8 cellular contexts compared by ENCODE assay signal in the genomic region with DNA sequence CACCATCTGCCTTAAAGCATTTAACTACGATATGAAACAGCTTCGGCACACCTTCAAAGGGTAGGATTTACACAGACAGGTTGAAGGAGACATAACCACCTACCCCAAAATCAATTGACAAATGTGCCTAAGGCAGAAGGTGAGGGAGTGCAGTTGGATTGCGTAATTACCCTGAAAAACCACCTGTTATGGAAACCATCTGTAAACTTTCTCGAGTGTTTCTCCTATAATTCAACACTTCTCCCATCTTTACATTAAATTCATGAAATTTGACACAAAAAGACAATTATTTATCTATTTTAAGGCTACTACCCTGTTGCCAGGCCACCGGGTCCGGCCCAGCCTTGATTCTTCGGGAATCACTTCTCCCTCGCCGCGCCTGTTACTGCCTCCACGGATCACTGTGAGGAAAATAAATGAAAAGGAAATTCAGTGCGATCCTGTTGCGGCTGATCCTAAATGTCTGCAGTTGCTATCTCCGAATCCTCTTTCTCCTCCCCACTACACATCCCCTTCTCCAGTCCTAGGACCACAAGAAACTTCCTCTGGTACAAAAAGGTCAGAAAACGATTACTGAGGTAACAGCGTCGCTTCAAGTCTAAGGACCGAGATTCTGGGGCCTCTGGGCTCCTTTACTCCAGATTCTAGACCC. TPM values are rescaled to one million over a fixed set of nuclear protein-coding genes. Genes with fewer than 3 reads are reported as not detected.
DNase-seq lines count a peak whose midpoint lies in the region; ATAC-seq and TF ChIP-seq lines count a peak whose summit lies in the region.

No MANE protein-coding gene starts in this region.

- intact Hi-C loops in sciatic nerve (cut with DNase I) = no loop called here

- peaks cover 50% of the 10 kb centered on the region for H3K79me2 ChIP-seq in DND-41 (ENCODE audit: insufficient read depth, low read length)

- H3K27me3 ChIP-seq in DND-41 (ENCODE audit: insufficient read depth, low read length, poor library complexity) (no peaks in the 10 kb centered on the region), HUES64 (ENCODE audit: insufficient read depth, low read length) (peaks cover 13% of the 10 kb centered on the region; the same call in 1 of the 2 replicates), right atrium auricular region (no peaks in the 10 kb centered on the region)

- no peaks in the 10 kb centered on the region for H3K9me3 Mint-ChIP-seq in activated T-helper 17 cell treated with anti-CD3 and anti-CD28 coated beads, Interleukin-2, amount 50 U/mL, for 72 hours

- H4K20me1 ChIP-seq in DND-41 (ENCODE audit: insufficient read depth, low read length) = peaks cover 2% of the 10 kb centered on the region; the same call in 1 of the 2 replicates

- H3K4me1 Mint-ChIP-seq in activated T-helper 17 cell treated with anti-CD3 and anti-CD28 coated beads, Interleukin-2, amount 50 U/mL, for 72 hours = peaks cover 12% of the 10 kb centered on the region

- H3K9ac ChIP-seq in DND-41 (ENCODE audit: low read depth, low read length) (peak overlapping the region; percentile 80), HUES64 (ENCODE audit: low read depth, low read length) (peak overlapping the region; percentile 83)

- peak overlapping the region; percentile 69 to 85 for H3K4me3 ChIP-seq in DND-41 (ENCODE audit: low read depth in 1 of 2, low read length in 2 of 2)
- peak overlapping the region; percentile 73 for H3K4me3 ChIP-seq in HUES64 (ENCODE audit: low read length)
- peak overlapping the region; percentile 70 to 86 for H3K4me3 ChIP-seq in right atrium auricular region

- DNase-seq in DND-41 (no peak), right atrium auricular region (ENCODE audit: low spot score) (no peak), sciatic nerve (ENCODE audit: low spot score) (no peak), SW 1271 (lab: John Stamatoyannopoulos, UW) (no peak), midbrain (lab: John Stamatoyannopoulos, UW) (no peak)

- H3K4me3 Mint-ChIP-seq in activated T-helper 17 cell treated with anti-CD3 and anti-CD28 coated beads, Interleukin-2, amount 50 U/mL, for 72 hours = peak overlapping the region; percentile 93

- no peaks in the 10 kb centered on the region for H3K27me3 Mint-ChIP-seq in activated T-helper 17 cell treated with anti-CD3 and anti-CD28 coated beads, Interleukin-2, amount 50 U/mL, for 72 hours

- H3K36me3 Mint-ChIP-seq in activated T-helper 17 cell treated with anti-CD3 and anti-CD28 coated beads, Interleukin-2, amount 50 U/mL, for 72 hours (ENCODE audit: low read depth) = peaks cover 55% of the 10 kb centered on the region

- H3K36me3 ChIP-seq in DND-41 (ENCODE audit: insufficient read depth, low read length) (peaks cover 33% of the 10 kb centered on the region), HUES64 (ENCODE audit: insufficient read depth, low read length) (peaks cover 34% of the 10 kb centered on the region), right atrium auricular region (no peaks in the 10 kb centered on the region)

- H3K4me1 ChIP-seq in DND-41 (ENCODE audit: insufficient read depth, low read length) (peaks cover 35% of the 10 kb centered on the region), HUES64 (ENCODE audit: insufficient read depth, low read length) (peaks cover 9% of the 10 kb centered on the region; the same call in 1 of the 2 replicates), right atrium auricular region (peaks cover 0 to 14% of the 10 kb centered on the region in 2 donors)

- H3K4me2 ChIP-seq in DND-41 (ENCODE audit: insufficient read depth, low read length) = peak overlapping the region; percentile 86

- 20% methylated on average over 18 of the region's 18 CpGs for WGBS in HUES64

- H3K27ac Mint-ChIP-seq in activated T-helper 17 cell treated with anti-CD3 and anti-CD28 coated beads, Interleukin-2, amount 50 U/mL, for 72 hours = peak overlapping the region; percentile 92

- H3K27ac ChIP-seq in DND-41 (ENCODE audit: low read length) (peak overlapping the region; percentile 89), HUES64 (ENCODE audit: low read depth, low read length) (peak overlapping the region; percentile 33; the same call in 1 of the 2 replicates), right atrium auricular region (peak overlapping the region; percentile 54 to 76)

- H2AFZ ChIP-seq in DND-41 (ENCODE audit: low read depth, low read length) = peak overlapping the region; percentile 91

- H3K9me3 ChIP-seq in DND-41 (ENCODE audit: insufficient read depth, low read length, severe bottlenecking) = no peaks in the 10 kb centered on the region
- H3K9me3 ChIP-seq in HUES64 (ENCODE audit: insufficient read depth, low read depth, low read length) = no peaks in the 10 kb centered on the region
- H3K9me3 ChIP-seq in right atrium auricular region = no peaks in the 10 kb centered on the region

- ATAC-seq in DND-41 (ENCODE audit: insufficient read depth, low read depth) = no peak
- no peak for ATAC-seq in activated T-helper 17 cell treated with anti-CD3 and anti-CD28 coated beads, Interleukin-2, amount 50 U/mL, for 72 hours (replicated peaks)
- ATAC-seq in sciatic nerve = peak; percentile 4
- ATAC-seq in GM21360 (IDR thresholded peaks at IDR 0.05; ENCODE audit: unreplicated experiment) = no peak

- TF ChIP-seq CTCF in DND-41 (IDR thresholded peaks at IDR 0.05; ENCODE audit: borderline replicate concordance, extremely low read depth, low read length, poor library complexity, severe bottlenecking) (no peak), right atrium auricular region (IDR thresholded peaks at IDR 0.05) (no peak)

RNA-seq across cellular contexts. Expression of gene IQCB1, which starts 0.7 kb away (rescaled TPM):
- 35.4 TPM for polyA plus RNA-seq in HUES64 (2013, experiment 1 of 2)
- 44.8 TPM for polyA plus RNA-seq in HUES64 (2013, experiment 2 of 2)
- total RNA-seq in activated T-helper 17 cell treated with anti-CD3 and anti-CD28 coated beads, Interleukin-2, amount 50 U/mL, for 72 hours = 10 to 100 TPM; 41.7 to 47.5 TPM
- total RNA-seq in right atrium auricular region (1 to 10 TPM; 6.5 to 6.7 TPM), sciatic nerve (22.7 TPM)

RNA-seq across cellular contexts. Expression of gene EAF2, which starts 0.8 kb away (rescaled TPM):
- polyA plus RNA-seq in HUES64 (2013, experiment 1 of 2) = 5.4 TPM
- 7.8 TPM for polyA plus RNA-seq in HUES64 (2013, experiment 2 of 2)
- 10 to 100 TPM; 20.8 to 33.0 TPM for total RNA-seq in activated T-helper 17 cell treated with anti-CD3 and anti-CD28 coated beads, Interleukin-2, amount 50 U/mL, for 72 hours
- total RNA-seq in right atrium auricular region (1 to 10 TPM; 1.6 to 3.2 TPM), sciatic nerve (7.1 TPM)

RNA-seq across cellular contexts. Expression of gene SLC15A2, which starts 60.0 kb away (rescaled TPM):
- 2.0 TPM for polyA plus RNA-seq in HUES64 (2013, experiment 1 of 2)
- polyA plus RNA-seq in HUES64 (2013, experiment 2 of 2) = 1.2 TPM
- total RNA-seq in activated T-helper 17 cell treated with anti-CD3 and anti-CD28 coated beads, Interleukin-2, amount 50 U/mL, for 72 hours = 1 to 10 TPM; 7.1 to 7.5 TPM
- total RNA-seq in right atrium auricular region (1 to 10 TPM in 1 of 2 donors, under 1 TPM in 1; 0.47 to 1.7 TPM), sciatic nerve (2.6 TPM)

Comparison
In these comparisons a context has a peak if more than half of its experiments do, and no peak if none do; other contexts are left out.
1. H3K27ac ChIP-seq: peak in every context shown above with its lines; median percentile 89 in DND-41; 65 in right atrium auricular region; 33 in HUES64.